Comparison of ENCODE assay signal across 2 cellular contexts in the genomic region with DNA sequence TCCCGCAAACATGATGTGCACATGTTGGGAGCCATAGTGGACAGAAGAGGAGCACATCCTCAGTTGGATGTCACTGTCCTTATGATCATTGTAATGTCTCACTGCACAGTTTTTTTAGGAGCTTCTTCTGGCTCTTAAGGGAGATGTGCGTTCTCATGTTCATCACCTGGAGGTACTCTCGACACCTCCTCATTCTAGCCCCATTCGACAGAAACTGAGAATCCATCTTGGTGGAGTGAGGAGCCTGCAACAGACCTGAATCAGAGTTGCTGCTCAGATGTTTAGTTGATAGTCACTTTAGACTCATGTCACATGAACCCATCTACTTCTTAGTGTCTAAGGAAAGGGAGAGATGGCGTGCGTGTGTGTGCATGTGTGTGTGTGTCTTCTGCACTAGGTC.
TF ChIP-seq lines count a peak whose summit lies in the region.

No MANE protein-coding gene starts in this region.

TF ChIP-seq in HepG2, 621 proteins besides CTCF, POLR2A, EP300 and RAD21 (continues in another document):
- TF ChIP-seq SNAPC4 (CRISPR knock-in tag; IDR thresholded peaks at IDR 0.05) (peak; percentile 75; the same call in 1 of the 2 replicates), BRCA1 (CRISPR knock-in tag; IDR thresholded peaks at IDR 0.05) (no peak), NFE2L2 (IDR thresholded peaks at IDR 0.05; ENCODE audit: low read length) (no peak), HOXA7 (CRISPR knock-in tag; IDR thresholded peaks at IDR 0.05) (no peak), ZNF33A (CRISPR knock-in tag; IDR thresholded peaks at IDR 0.05; ENCODE audit: borderline replicate concordance) (no peak)
- TF ChIP-seq, protein P1, sequence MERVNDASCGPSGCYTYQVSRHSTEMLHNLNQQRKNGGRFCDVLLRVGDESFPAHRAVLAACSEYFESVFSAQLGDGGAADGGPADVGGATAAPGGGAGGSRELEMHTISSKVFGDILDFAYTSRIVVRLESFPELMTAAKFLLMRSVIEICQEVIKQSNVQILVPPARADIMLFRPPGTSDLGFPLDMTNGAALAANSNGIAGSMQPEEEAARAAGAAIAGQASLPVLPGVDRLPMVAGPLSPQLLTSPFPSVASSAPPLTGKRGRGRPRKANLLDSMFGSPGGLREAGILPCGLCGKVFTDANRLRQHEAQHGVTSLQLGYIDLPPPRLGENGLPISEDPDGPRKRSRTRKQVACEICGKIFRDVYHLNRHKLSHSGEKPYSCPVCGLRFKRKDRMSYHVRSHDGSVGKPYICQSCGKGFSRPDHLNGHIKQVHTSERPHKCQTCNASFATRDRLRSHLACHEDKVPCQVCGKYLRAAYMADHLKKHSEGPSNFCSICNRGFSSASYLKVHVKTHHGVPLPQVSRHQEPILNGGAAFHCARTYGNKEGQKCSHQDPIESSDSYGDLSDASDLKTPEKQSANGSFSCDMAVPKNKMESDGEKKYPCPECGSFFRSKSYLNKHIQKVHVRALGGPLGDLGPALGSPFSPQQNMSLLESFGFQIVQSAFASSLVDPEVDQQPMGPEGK (CRISPR knock-in tag; IDR thresholded peaks at IDR 0.05), result no peak

TF ChIP-seq in K562, 482 proteins besides CTCF, POLR2A, EP300 and RAD21:
- TF ChIP-seq YY1 (IDR thresholded peaks at IDR 0.05; ENCODE audit: borderline replicate concordance in 1 of 3, control insufficient read depth in 1 of 3, extremely low read depth in 1 of 3, insufficient read depth in 3 of 3, insufficient read length in 1 of 3, insufficient replicate concordance in 2 of 3, low read depth in 1 of 3, low read length in 2 of 3) (peak in 1 of 3 experiments; percentile 10), ZNF354B (CRISPR knock-in tag; IDR thresholded peaks at IDR 0.05) (no peak), SUPT5H (IDR thresholded peaks at IDR 0.05) (0 out of 2 replicates have a peak, but pooled peaks have one; percentile 32), USF1 (CRISPR knock-in tag; IDR thresholded peaks at IDR 0.05) (no peak), ZNF512 (tag; IDR thresholded peaks at IDR 0.05) (no peak), CREBBP (IDR thresholded peaks at IDR 0.05; ENCODE audit: low read depth, low read length) (no peak), MAFF (IDR thresholded peaks at IDR 0.05; ENCODE audit: low read length) (no peak), ZBTB5 (IDR thresholded peaks at IDR 0.05) (no peak), SNAPC5 (CRISPR knock-in tag; IDR thresholded peaks at IDR 0.05) (0 out of 2 replicates have a peak, but pooled peaks have one; percentile 7), NUFIP1 (IDR thresholded peaks at IDR 0.05; ENCODE audit: partially characterized antibody) (no peak), NCOA4 (IDR thresholded peaks at IDR 0.05; ENCODE audit: partially characterized antibody) (no peak), POLR2AphosphoS5 (IDR thresholded peaks at IDR 0.05; ENCODE audit: control insufficient read depth, insufficient read depth, low read depth, low read length) (peak; percentile 89), GTF2F1 (IDR thresholded peaks at IDR 0.05; ENCODE audit: low read depth, low read length) (peak; percentile 72; the same call in 1 of the 2 replicates), TBP (optimal IDR thresholded peaks at IDR 0.05; ENCODE audit: low read depth, low read length) (peak; percentile 93), ZC3H11A (IDR thresholded peaks at IDR 0.05; ENCODE audit: low read depth, low read length) (no peak), HDAC2 (IDR thresholded peaks at IDR 0.05) (no peak), RBM15 (IDR thresholded peaks at IDR 0.05; ENCODE audit: insufficient read depth, low read length) (no peak), MED1 (CRISPR knock-in tag; IDR thresholded peaks at IDR 0.05; ENCODE audit: borderline replicate concordance) (no peak), HMG20B (CRISPR knock-in tag; IDR thresholded peaks at IDR 0.05) (no peak), OTX1 (CRISPR knock-in tag; IDR thresholded peaks at IDR 0.05) (no peak), ZNF449 (CRISPR knock-in tag; IDR thresholded peaks at IDR 0.05) (no peak), E2F1 (CRISPR knock-in tag; IDR thresholded peaks at IDR 0.05) (no peak), HNRNPUL1 (IDR thresholded peaks at IDR 0.05; ENCODE audit: low read length) (no peak), SRF (CRISPR knock-in tag; IDR thresholded peaks at IDR 0.05) (no peak), KDM1A (IDR thresholded peaks at IDR 0.05) (no peak), RFX5 (IDR thresholded peaks at IDR 0.05; ENCODE audit: low read depth, low read length) (no peak), PML (IDR thresholded peaks at IDR 0.05; ENCODE audit: low read length) (peak; percentile 85), HOMEZ (CRISPR knock-in tag; IDR thresholded peaks at IDR 0.05) (no peak), ZNF695 (CRISPR knock-in tag; IDR thresholded peaks at IDR 0.05) (no peak), ZC3H4 (CRISPR knock-in tag; IDR thresholded peaks at IDR 0.05; ENCODE audit: borderline replicate concordance) (no peak)
- TF ChIP-seq, protein P2, sequence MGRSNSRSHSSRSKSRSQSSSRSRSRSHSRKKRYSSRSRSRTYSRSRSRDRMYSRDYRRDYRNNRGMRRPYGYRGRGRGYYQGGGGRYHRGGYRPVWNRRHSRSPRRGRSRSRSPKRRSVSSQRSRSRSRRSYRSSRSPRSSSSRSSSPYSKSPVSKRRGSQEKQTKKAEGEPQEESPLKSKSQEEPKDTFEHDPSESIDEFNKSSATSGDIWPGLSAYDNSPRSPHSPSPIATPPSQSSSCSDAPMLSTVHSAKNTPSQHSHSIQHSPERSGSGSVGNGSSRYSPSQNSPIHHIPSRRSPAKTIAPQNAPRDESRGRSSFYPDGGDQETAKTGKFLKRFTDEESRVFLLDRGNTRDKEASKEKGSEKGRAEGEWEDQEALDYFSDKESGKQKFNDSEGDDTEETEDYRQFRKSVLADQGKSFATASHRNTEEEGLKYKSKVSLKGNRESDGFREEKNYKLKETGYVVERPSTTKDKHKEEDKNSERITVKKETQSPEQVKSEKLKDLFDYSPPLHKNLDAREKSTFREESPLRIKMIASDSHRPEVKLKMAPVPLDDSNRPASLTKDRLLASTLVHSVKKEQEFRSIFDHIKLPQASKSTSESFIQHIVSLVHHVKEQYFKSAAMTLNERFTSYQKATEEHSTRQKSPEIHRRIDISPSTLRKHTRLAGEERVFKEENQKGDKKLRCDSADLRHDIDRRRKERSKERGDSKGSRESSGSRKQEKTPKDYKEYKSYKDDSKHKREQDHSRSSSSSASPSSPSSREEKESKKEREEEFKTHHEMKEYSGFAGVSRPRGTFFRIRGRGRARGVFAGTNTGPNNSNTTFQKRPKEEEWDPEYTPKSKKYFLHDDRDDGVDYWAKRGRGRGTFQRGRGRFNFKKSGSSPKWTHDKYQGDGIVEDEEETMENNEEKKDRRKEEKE (IDR thresholded peaks at IDR 0.05; ENCODE audit: borderline replicate concordance in 1 of 2, control insufficient read depth in 1 of 2, low read depth in 2 of 2, low read length in 1 of 2), result peak in 1 of 2 experiments; percentile 77; a peak in 1 of 4 replicates
- TF ChIP-seq, protein P3, sequence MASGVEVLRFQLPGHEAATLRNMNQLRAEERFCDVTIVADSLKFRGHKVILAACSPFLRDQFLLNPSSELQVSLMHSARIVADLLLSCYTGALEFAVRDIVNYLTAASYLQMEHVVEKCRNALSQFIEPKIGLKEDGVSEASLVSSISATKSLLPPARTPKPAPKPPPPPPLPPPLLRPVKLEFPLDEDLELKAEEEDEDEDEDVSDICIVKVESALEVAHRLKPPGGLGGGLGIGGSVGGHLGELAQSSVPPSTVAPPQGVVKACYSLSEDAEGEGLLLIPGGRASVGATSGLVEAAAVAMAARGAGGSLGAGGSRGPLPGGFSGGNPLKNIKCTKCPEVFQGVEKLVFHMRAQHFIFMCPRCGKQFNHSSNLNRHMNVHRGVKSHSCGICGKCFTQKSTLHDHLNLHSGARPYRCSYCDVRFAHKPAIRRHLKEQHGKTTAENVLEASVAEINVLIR (CRISPR knock-in tag; IDR thresholded peaks at IDR 0.05), result no peak
- TF ChIP-seq, protein P4, sequence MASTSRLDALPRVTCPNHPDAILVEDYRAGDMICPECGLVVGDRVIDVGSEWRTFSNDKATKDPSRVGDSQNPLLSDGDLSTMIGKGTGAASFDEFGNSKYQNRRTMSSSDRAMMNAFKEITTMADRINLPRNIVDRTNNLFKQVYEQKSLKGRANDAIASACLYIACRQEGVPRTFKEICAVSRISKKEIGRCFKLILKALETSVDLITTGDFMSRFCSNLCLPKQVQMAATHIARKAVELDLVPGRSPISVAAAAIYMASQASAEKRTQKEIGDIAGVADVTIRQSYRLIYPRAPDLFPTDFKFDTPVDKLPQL (IDR thresholded peaks at IDR 0.05; ENCODE audit: extremely low read depth, insufficient read length), result peak; percentile 79
